12 cellular contexts compared by ENCODE assay signal in genomic region chr1:202007703-202008489, GRCh38. TPM values are rescaled to one million over a fixed set of nuclear protein-coding genes. Genes with fewer than 3 reads are reported as not detected.
DNase-seq lines count a peak whose midpoint lies in the region; ATAC-seq and TF ChIP-seq lines count a peak whose summit lies in the region.
"Had no signal": no experiment of that assay in that cellular context is flagged by ENCODE, and none has a peak within 500 bp of the region (broad histone marks: within the 10 kb centered on the region; RNA-seq: fewer than 3 reads in every experiment).

No MANE protein-coding gene starts in this region.

- WGBS in mammary epithelial cell (ENCODE audit: low coverage, missing lambda C conversion rate) = 23% methylated on average over 7 of the region's 12 CpGs
- WGBS in mesenchymal stem cell = 41% methylated on average over 11 of the region's 12 CpGs

- H3K27me3 ChIP-seq in mammary epithelial cell (ENCODE audit: insufficient read depth, low read length) (no peaks in the 10 kb centered on the region), mesenchymal stem cell (ENCODE audit: control insufficient read depth in 1 of 2, insufficient read depth in 1 of 2, low read length in 2 of 2) (peaks cover 0 to 4% of the 10 kb centered on the region in 2 experiments)

- H3K23ac ChIP-seq in mesenchymal stem cell (ENCODE audit: low read length in 2 of 2) = peak overlapping the region in 1 of 2 experiments; percentile 34

- no peak overlapping the region for H3K18ac ChIP-seq in mesenchymal stem cell (ENCODE audit: low read depth in 1 of 2, low read length in 2 of 2)

- ATAC-seq in HG02763 (IDR thresholded peaks at IDR 0.05; ENCODE audit: unreplicated experiment) = no peak
- no peak for ATAC-seq in activated CD8-positive, alpha-beta memory T cell treated with anti-CD3 and anti-CD28 coated beads, Interleukin-2, amount 10 ng/mL, durations not matched to agents 7 days and 5 days
- ATAC-seq: natural killer cell had no signal

- H2BK120ac ChIP-seq in mesenchymal stem cell (ENCODE audit: low read depth, low read length) = no peak overlapping the region

- H3K9me3 ChIP-seq in mammary epithelial cell (replicated peaks; ENCODE audit: insufficient read depth, low read length) = no peaks in the 10 kb centered on the region
- no peaks in the 10 kb centered on the region for H3K9me3 ChIP-seq in mesenchymal stem cell (ENCODE audit: control insufficient read depth, low read length)

- no peaks in the 10 kb centered on the region for H3K27me3 Mint-ChIP-seq in activated CD8-positive, alpha-beta memory T cell treated with anti-CD3 and anti-CD28 coated beads, Interleukin-2, amount 10 ng/mL, durations not matched to agents 7 days and 5 days
- H3K27me3 Mint-ChIP-seq: activated naive CD4-positive, alpha-beta T cell treated with anti-CD3 and anti-CD28 coated beads, Interleukin-2, amount 10 ng/mL, durations not matched to agents 7 days and 5 days had no signal

- no peak overlapping the region for H3K27ac Mint-ChIP-seq in activated CD8-positive, alpha-beta memory T cell treated with anti-CD3 and anti-CD28 coated beads, Interleukin-2, amount 10 ng/mL, durations not matched to agents 7 days and 5 days
- H3K27ac Mint-ChIP-seq: activated naive CD4-positive, alpha-beta T cell treated with anti-CD3 and anti-CD28 coated beads, Interleukin-2, amount 10 ng/mL, durations not matched to agents 7 days and 5 days; natural killer cell had no signal

- no peaks in the 10 kb centered on the region for H3K79me2 ChIP-seq in mammary epithelial cell (ENCODE audit: insufficient read depth, low read length)

- H2BK15ac ChIP-seq in mesenchymal stem cell (ENCODE audit: low read depth, poor library complexity, severe bottlenecking) = no peak overlapping the region

- dilution Hi-C loops in mammary epithelial cell (cut with HindIII; ENCODE audit: low sequenced_read_pairs) = no loop called here

- peak overlapping the region; percentile 35 for H4K91ac ChIP-seq in mesenchymal stem cell (ENCODE audit: low read length)

- peak overlapping the region; percentile 19 for H4K8ac ChIP-seq in mesenchymal stem cell (ENCODE audit: low read length)

- H3K4me3 ChIP-seq in mammary epithelial cell (replicated peaks in 1 of 3; ENCODE audit: insufficient read depth in 1 of 3, low read depth in 2 of 3, low read length in 3 of 3) (no peak overlapping the region), mesenchymal stem cell (ENCODE audit: insufficient read depth in 1 of 2, low read depth in 1 of 2, low read length in 2 of 2) (no peak overlapping the region)

- no peaks in the 10 kb centered on the region for H4K20me1 ChIP-seq in mammary epithelial cell (ENCODE audit: insufficient read depth, low read length)

- intact Hi-C loops in mammary epithelial cell (cut with micrococcal nuclease) = loop anchor here (2.0 kb wide), 2 partner anchors 21 kb away; no protein-coding TSS in a partner anchor

- peaks cover 43% of the 10 kb centered on the region for H3K4me1 ChIP-seq in mammary epithelial cell (ENCODE audit: insufficient read depth, low read length)
- H3K4me1 ChIP-seq in mesenchymal stem cell (ENCODE audit: control insufficient read depth, insufficient read depth, low read depth, low read length) = peaks cover 48% of the 10 kb centered on the region

- peak overlapping the region; percentile 1 for H2AFZ ChIP-seq in mammary epithelial cell (ENCODE audit: low read depth, low read length)
- no peak overlapping the region for H2AFZ ChIP-seq in mesenchymal stem cell (ENCODE audit: low read depth, low read length)

- H3K27ac ChIP-seq in mammary epithelial cell (ENCODE audit: insufficient read depth, low read depth, low read length) = peak overlapping the region; percentile 46
- no peak overlapping the region for H3K27ac ChIP-seq in mesenchymal stem cell (ENCODE audit: low read length, poor library complexity, severe bottlenecking)

- H3K4me2 ChIP-seq in mammary epithelial cell (ENCODE audit: insufficient read depth, low read depth, low read length) (peak overlapping the region; percentile 43), mesenchymal stem cell (ENCODE audit: low read length, poor library complexity, severe bottlenecking) (no peak overlapping the region)

- no TSS peak for BruUV-seq in mammary epithelial cell (replicated peaks; lab: Mats Ljungman, UMichigan)

- H3K4me3 Mint-ChIP-seq in activated CD8-positive, alpha-beta memory T cell treated with anti-CD3 and anti-CD28 coated beads, Interleukin-2, amount 10 ng/mL, durations not matched to agents 7 days and 5 days = no peak overlapping the region
- H3K4me3 Mint-ChIP-seq: activated naive CD4-positive, alpha-beta T cell treated with anti-CD3 and anti-CD28 coated beads, Interleukin-2, amount 10 ng/mL, durations not matched to agents 7 days and 5 days; natural killer cell had no signal

- H3K9ac ChIP-seq in mammary epithelial cell (ENCODE audit: insufficient read depth, low read length) (peak overlapping the region; percentile 9), mesenchymal stem cell (ENCODE audit: low read length) (no peak overlapping the region)

- no peak overlapping the region for H3K4ac ChIP-seq in mesenchymal stem cell (ENCODE audit: low read depth in 1 of 2, low read length in 2 of 2)

- DNase-seq in COLO668 (lab: John Stamatoyannopoulos, UW; ENCODE audit: unreplicated experiment) (peak; percentile 94), NCI-H1105 (lab: John Stamatoyannopoulos, UW) (peak; percentile 40), mammary epithelial cell (peak; percentile 92), mesenchymal stem cell (peak; percentile 35), NCI-H446 treated with DMSO at 0.1 percent for 48 hours (lab: John Stamatoyannopoulos, UW) (no peak), hypothalamus (lab: John Stamatoyannopoulos, UW) (no peak)
- DNase-seq in activated CD8-positive, alpha-beta memory T cell treated with anti-CD3 and anti-CD28 coated beads, Interleukin-2, amount 10 ng/mL, durations not matched to agents 7 days and 5 days = no peak
- DNase-seq: activated naive CD4-positive, alpha-beta T cell treated with anti-CD3 and anti-CD28 coated beads, Interleukin-2, amount 10 ng/mL, durations not matched to agents 7 days and 5 days; C1 segment of cervical spinal cord; natural killer cell; T-helper 9 cell had no signal

- CTCF ChIA-PET in mammary epithelial cell (lab: Charles Lee; ENCODE audit: low non-redundant PET) = no interaction called here
- CTCF ChIA-PET in activated CD8-positive, alpha-beta memory T cell treated with anti-CD3 and anti-CD28 coated beads, Interleukin-2, amount 10 ng/mL, durations not matched to agents 7 days and 5 days (lab: Charles Lee) = interaction anchor here (0.5 to 2.9 kb wide), 7 partner anchors 8 to 127 kb away, joined by 3 to 17 read pairs (median 4); no protein-coding TSS in a partner anchor

- no peak overlapping the region for H3K14ac ChIP-seq in mesenchymal stem cell (ENCODE audit: low read length in 2 of 2)

- H2BK12ac ChIP-seq in mesenchymal stem cell (ENCODE audit: low read length in 2 of 2) = no peak overlapping the region

- peak overlapping the region; percentile 76 for H2AK5ac ChIP-seq in mesenchymal stem cell (ENCODE audit: low read length, severe bottlenecking)

- H3K79me1 ChIP-seq in mesenchymal stem cell (replicated peaks; ENCODE audit: low read length, poor library complexity, severe bottlenecking) = peaks cover 5% of the 10 kb centered on the region

- no peak overlapping the region for H2BK5ac ChIP-seq in mesenchymal stem cell (ENCODE audit: low read depth, low read length, poor library complexity, severe bottlenecking)

- H3K36me3 ChIP-seq in mammary epithelial cell (ENCODE audit: insufficient read depth, low read length) (peaks cover 17% of the 10 kb centered on the region), mesenchymal stem cell (ENCODE audit: control insufficient read depth in 1 of 2, insufficient read depth in 2 of 2, low read depth in 1 of 2, low read length in 2 of 2) (peaks cover 39 to 43% of the 10 kb centered on the region in 2 experiments)

- no peaks in the 10 kb centered on the region for H3K4me1 Mint-ChIP-seq in activated CD8-positive, alpha-beta memory T cell treated with anti-CD3 and anti-CD28 coated beads, Interleukin-2, amount 10 ng/mL, durations not matched to agents 7 days and 5 days
- H3K4me1 Mint-ChIP-seq: activated naive CD4-positive, alpha-beta T cell treated with anti-CD3 and anti-CD28 coated beads, Interleukin-2, amount 10 ng/mL, durations not matched to agents 7 days and 5 days had no signal

- H3K9me3 Mint-ChIP-seq in activated CD8-positive, alpha-beta memory T cell treated with anti-CD3 and anti-CD28 coated beads, Interleukin-2, amount 10 ng/mL, durations not matched to agents 7 days and 5 days (ENCODE audit: low read depth) = no peaks in the 10 kb centered on the region
- H3K9me3 Mint-ChIP-seq: activated naive CD4-positive, alpha-beta T cell treated with anti-CD3 and anti-CD28 coated beads, Interleukin-2, amount 10 ng/mL, durations not matched to agents 7 days and 5 days; natural killer cell had no signal

- TF ChIP-seq CTCF in mammary epithelial cell (conservative IDR thresholded peaks at IDR 0.05 in 1 of 2, IDR thresholded peaks at IDR 0.05 in 1 of 2; ENCODE audit: extremely low read depth in 1 of 2, insufficient read depth in 1 of 2, low read depth in 1 of 2, low read length in 2 of 2) = no peak

- in situ Hi-C loops in mammary epithelial cell (cut with MboI; ENCODE audit: low sequenced_read_pairs in 2 of 2) = no loop called here

- H3K36me3 Mint-ChIP-seq in activated CD8-positive, alpha-beta memory T cell treated with anti-CD3 and anti-CD28 coated beads, Interleukin-2, amount 10 ng/mL, durations not matched to agents 7 days and 5 days = peaks cover 2% of the 10 kb centered on the region
- H3K36me3 Mint-ChIP-seq: natural killer cell had no signal

RNA-seq across cellular contexts. Expression of gene ELF3, which starts 2.5 kb away (rescaled TPM):
- 10 to 100 TPM in 1 of 2 donors, under 1 TPM in 1; 0.49 to 10.3 TPM for total RNA-seq in mammary epithelial cell
- polyA plus RNA-seq in mammary epithelial cell = 2.4 TPM
- polyA minus RNA-seq in mammary epithelial cell = 12.4 TPM
- polyA plus RNA-seq in mesenchymal stem cell (2013, experiment 1 of 2) = 0.04 TPM
- 0.07 TPM for polyA plus RNA-seq in mesenchymal stem cell (2013, experiment 2 of 2)
- under 1 TPM; 0.16 to 0.79 TPM for total RNA-seq in activated CD8-positive, alpha-beta memory T cell treated with anti-CD3 and anti-CD28 coated beads, Interleukin-2, amount 10 ng/mL, durations not matched to agents 7 days and 5 days

RNA-seq across cellular contexts. Expression of gene RNPEP, which starts 25.4 kb away (rescaled TPM):
- 10 to 100 TPM; 68.8 to 94.0 TPM for total RNA-seq in mammary epithelial cell
- 71.5 TPM for polyA plus RNA-seq in mammary epithelial cell
- 153 TPM for polyA minus RNA-seq in mammary epithelial cell
- 45.3 TPM for polyA plus RNA-seq in mesenchymal stem cell (2013, experiment 1 of 2)
- 44.4 TPM for polyA plus RNA-seq in mesenchymal stem cell (2013, experiment 2 of 2)
- 10 to 100 TPM; 38.3 to 40.4 TPM for total RNA-seq in activated CD8-positive, alpha-beta memory T cell treated with anti-CD3 and anti-CD28 coated beads, Interleukin-2, amount 10 ng/mL, durations not matched to agents 7 days and 5 days

RNA-seq across cellular contexts. Expression of gene TIMM17A, which starts 52.6 kb away (rescaled TPM):
- 10 to 100 TPM; 44.5 to 69.9 TPM for total RNA-seq in mammary epithelial cell
- polyA plus RNA-seq in mammary epithelial cell = 64.3 TPM
- 46.9 TPM for polyA minus RNA-seq in mammary epithelial cell
- 63.8 TPM for polyA plus RNA-seq in mesenchymal stem cell (2013, experiment 1 of 2)
- 69.6 TPM for polyA plus RNA-seq in mesenchymal stem cell (2013, experiment 2 of 2)
- 10 to 100 TPM; 43.0 to 68.7 TPM for total RNA-seq in activated CD8-positive, alpha-beta memory T cell treated with anti-CD3 and anti-CD28 coated beads, Interleukin-2, amount 10 ng/mL, durations not matched to agents 7 days and 5 days

Comparison
In these comparisons a context has a peak if more than half of its experiments do, and no peak if none do; other contexts are left out.
1. DNase-seq: peak in COLO668 (single experiment), NCI-H1105 (single experiment), mammary epithelial cell (single experiment) and mesenchymal stem cell (single experiment); none in activated CD8-positive, alpha-beta memory T cell treated with anti-CD3 and anti-CD28 coated beads, Interleukin-2, amount 10 ng/mL, durations not matched to agents 7 days and 5 days (single experiment), NCI-H446 treated with DMSO at 0.1 percent for 48 hours (single experiment) and hypothalamus (0 of 51).